ENCODE assay signal across 23 cellular contexts in the genomic region with DNA sequence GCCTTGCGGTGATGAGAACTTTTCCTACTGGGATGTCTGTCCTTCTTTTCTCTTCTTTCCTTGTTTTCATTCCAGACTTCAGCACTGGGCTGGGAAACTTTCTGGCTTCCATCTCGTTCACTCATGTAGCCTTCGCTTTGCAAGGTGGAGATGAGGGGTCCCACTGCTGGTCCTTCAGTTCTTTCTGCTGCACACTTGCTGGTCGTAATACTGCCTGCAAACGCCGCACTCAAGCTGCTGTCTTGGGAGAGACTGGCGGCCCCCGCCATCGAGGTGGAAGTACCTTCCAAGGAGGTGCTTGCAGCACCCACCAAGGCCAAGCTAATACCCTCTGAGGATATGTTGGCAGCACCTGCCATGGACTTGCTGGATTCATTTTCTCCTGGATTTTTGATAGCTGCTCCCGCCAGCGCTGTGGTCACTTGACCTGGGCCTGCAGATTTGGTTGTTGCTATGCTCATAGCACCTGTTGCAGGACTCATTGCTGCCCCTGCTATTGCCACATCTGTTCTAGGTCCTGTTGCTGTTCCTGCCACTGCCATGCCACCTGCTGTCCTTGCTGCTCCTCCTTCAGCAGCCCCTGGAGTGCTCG. TPM values are rescaled to one million over a fixed set of nuclear protein-coding genes. Genes with fewer than 3 reads are reported as not detected.
"Had no signal": no experiment of that assay in that cellular context is flagged by ENCODE, and none has a peak within 500 bp of the region (broad histone marks: within the 10 kb centered on the region; RNA-seq: fewer than 3 reads in every experiment).

No MANE protein-coding gene starts in this region.

- H3K27ac ChIP-seq: body of pancreas, hepatocyte, neutrophil, spleen, tibial nerve, vagina had no signal

- H3K27me3 Mint-ChIP-seq: activated B cell treated with CpG ODN at 0.5 μM for 24 hours, naive B cell had no signal

- ATAC-seq: activated naive CD4-positive, alpha-beta T cell treated with anti-CD3 and anti-CD28 coated beads, Interleukin-2, amount 50 U/mL, for 72 hours; activated T-cell treated with anti-CD3 and anti-CD28 coated beads, Interleukin-2, amount 50 U/mL, for 4 hours; body of pancreas had no signal

- H3K36me3 Mint-ChIP-seq: memory B cell, naive B cell had no signal

- H3K27ac Mint-ChIP-seq: activated B cell treated with CpG ODN at 0.5 μM for 24 hours; activated naive CD4-positive, alpha-beta T cell treated with anti-CD3 and anti-CD28 coated beads, Interleukin-2, amount 50 U/mL, for 72 hours; memory B cell had no signal

- H3K9me3 ChIP-seq: body of pancreas, neutrophil, spleen, tibial nerve, vagina had no signal

- H3K4me3 ChIP-seq: body of pancreas, hepatocyte, spleen, tibial nerve, vagina had no signal

- H3K36me3 ChIP-seq: neutrophil, spleen, tibial nerve, vagina had no signal

- H3K4me1 Mint-ChIP-seq: memory B cell had no signal

- H3K4me1 ChIP-seq: body of pancreas, spleen, tibial nerve, vagina had no signal

- DNase-seq: activated B cell treated with CpG ODN at 0.5 μM for 24 hours; activated CD4-positive, alpha-beta T cell treated with anti-CD3 and anti-CD28 coated beads, Interleukin-2, amount 50 U/mL, for 1 hour; activated effector memory CD4-positive, alpha-beta T cell treated with anti-CD3 and anti-CD28 coated beads, Interleukin-2, amount 50 U/mL, for 16 hours; activated T-cell treated with anti-CD3 and anti-CD28 coated beads, Interleukin-2, amount 50 U/mL, for 4 hours; body of pancreas; foreskin fibroblast; naive B cell; spleen; stimulated activated CD4-positive, alpha-beta T cell treated with anti-CD3 and anti-CD28 coated beads, Interleukin-4, amount 100 ng/mL, for 4 hours; stimulated activated naive CD4-positive, alpha-beta T cell treated with Interleukin-2 at 50 U/mL for 16 hours had no signal

- H3K4me3 Mint-ChIP-seq: activated B cell treated with CpG ODN at 0.5 μM for 24 hours; activated T-cell treated with anti-CD3 and anti-CD28 coated beads, Interleukin-2, amount 50 U/mL, for 4 hours; memory B cell; naive B cell had no signal

- H3K9me3 Mint-ChIP-seq: activated B cell treated with CpG ODN at 0.5 μM for 24 hours; activated T-cell treated with anti-CD3 and anti-CD28 coated beads, Interleukin-2, amount 50 U/mL, for 4 hours; memory B cell; naive B cell had no signal

- H3K27me3 ChIP-seq: body of pancreas, spleen, tibial nerve, vagina had no signal

RNA-seq across cellular contexts. Expression of gene GARIN3, which starts 3.0 kb away (rescaled TPM):
- total RNA-seq: activated B cell treated with CpG ODN at 0.5 μM for 24 hours, body of pancreas, cardiac septum, dermis microvascular lymphatic vessel endothelial cell, glomerular endothelial cell, hepatocyte, liver, mononuclear cell, renal cortical epithelial cell, SK-MEL-5, spleen, tibial nerve, vagina had no signal
- polyA plus RNA-seq: hepatocyte, liver, spleen had no signal

RNA-seq across cellular contexts. Expression of gene ITK, which starts 17.6 kb away (rescaled TPM):
- total RNA-seq: dermis microvascular lymphatic vessel endothelial cell, glomerular endothelial cell had no signal

RNA-seq across cellular contexts. Expression of gene HAVCR2, which starts 54.2 kb away (rescaled TPM):
- total RNA-seq: glomerular endothelial cell, SK-MEL-5 had no signal
